In the genomic region with DNA sequence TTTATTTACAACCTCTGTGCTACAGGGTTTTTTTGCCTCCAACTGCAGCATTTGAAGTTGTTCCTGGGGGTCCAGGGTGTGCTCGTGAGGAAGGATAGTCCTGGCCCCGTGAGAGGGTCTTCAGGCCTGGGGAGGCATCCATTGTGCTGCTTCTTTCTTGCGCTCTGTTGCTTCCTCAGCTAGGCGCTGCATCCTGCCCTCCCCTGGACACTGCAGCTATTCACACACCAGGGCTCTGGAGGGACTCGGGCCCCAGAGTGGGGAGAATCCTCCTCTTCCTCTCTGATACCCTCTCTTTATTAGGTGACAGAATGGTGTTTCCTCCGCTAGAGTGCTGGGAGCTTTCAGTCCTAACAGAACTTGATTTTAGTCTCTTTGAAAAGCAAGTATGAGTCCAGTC, we compare ENCODE assay signal across 16 cellular contexts.
A peak's percentile ranks its signal among the peaks of the same experiment; 100 is the strongest.
DNase-seq lines count a peak whose midpoint lies in the region; ATAC-seq, FAIRE-seq and TF ChIP-seq lines count a peak whose summit lies in the region.
"Had no signal": no experiment of that assay in that cellular context is flagged by ENCODE, and none has a peak within 500 bp of the region (broad histone marks: within the 10 kb centered on the region; RNA-seq: fewer than 3 reads in every experiment).

No MANE protein-coding gene starts in this region.

- no peaks in the 10 kb centered on the region for H3F3A ChIP-seq in smooth muscle cell (ENCODE audit: low read depth)

- ATAC-seq in IMR-90 (ENCODE audit: low read depth): peak; percentile 37; the same call in 1 of the 2 replicates
- ATAC-seq: A549, GM12878 had no signal

- H3K18ac ChIP-seq in IMR-90 (ENCODE audit: low read depth, low read length): peak overlapping the region; percentile 11; the same call in 1 of the 2 replicates
- H3K18ac ChIP-seq in H1 (ENCODE audit: extremely low read depth, low read length): no peak overlapping the region

- no TSS peak for BruUV-seq in IMR-90 (replicated peaks; lab: Mats Ljungman, UMichigan)

- WGBS in IMR-90 (ENCODE audit: extremely low coverage in 2 of 2, insufficient read length in 1 of 2), 2 experiments: no CpG with 5 or more reads among the region's 6 CpGs
- 89% methylated on average over 6 of the region's 6 CpGs; no CpG with 5 or more reads in 1 of the 2 experiments for WGBS in H1 (ENCODE audit: extremely low coverage in 1 of 2, insufficient coverage in 1 of 2, insufficient read length in 1 of 2, insufficient replicate concordance in 2 of 2, low coverage in 1 of 2, low lambda C conversion rate in 2 of 2, missing lambda C conversion rate in 1 of 2), 2 experiments
- WGBS in smooth muscle cell (ENCODE audit: low lambda C conversion rate): 74% methylated on average over 6 of the region's 6 CpGs
- 72% methylated on average over 6 of the region's 6 CpGs for WGBS in esophagus muscularis mucosa

- H3K4me3 ChIP-seq in IMR-90 (ENCODE audit: insufficient read depth, low read depth, low read length): no peak overlapping the region
- no peak overlapping the region for H3K4me3 ChIP-seq in H1 (ENCODE audit: extremely low read depth in 1 of 4, insufficient read depth in 2 of 4, low read depth in 3 of 4, low read length in 4 of 4)
- no peak overlapping the region for H3K4me3 ChIP-seq in smooth muscle cell
- no peak overlapping the region for H3K4me3 ChIP-seq in esophagus muscularis mucosa
- H3K4me3 ChIP-seq: A549, GM12878 had no signal

- no peak overlapping the region for H3K9ac ChIP-seq in IMR-90 (ENCODE audit: low read depth, low read length)
- no peak overlapping the region for H3K9ac ChIP-seq in H1 (replicated peaks in 1 of 4; ENCODE audit: extremely low read depth in 1 of 4, low read depth in 3 of 4, low read length in 3 of 4)
- no peak overlapping the region for H3K9ac ChIP-seq in smooth muscle cell (ENCODE audit: low read depth)

- H3K23me2 ChIP-seq in H1 (ENCODE audit: low read depth, low read length): no peaks in the 10 kb centered on the region

- no peak overlapping the region for H4K5ac ChIP-seq in IMR-90 (ENCODE audit: low read depth, low read length)
- H4K5ac ChIP-seq in H1 (ENCODE audit: insufficient read length, low read depth, low read length): no peak overlapping the region

- dilution Hi-C loops in IMR-90 (cut with HindIII; ENCODE audit: low sequenced_read_pairs, unreplicated experiment): no loop called here

- H3K9me3 ChIP-seq in IMR-90 (ENCODE audit: control insufficient read depth, insufficient read depth, low read length) (no peaks in the 10 kb centered on the region), H1 (ENCODE audit: insufficient read depth in 2 of 2, low read depth in 1 of 2, low read length in 1 of 2) (no peaks in the 10 kb centered on the region; a peak in 1 of 4 replicates), smooth muscle cell (replicated peaks; ENCODE audit: low read depth) (no peaks in the 10 kb centered on the region), esophagus muscularis mucosa (peaks cover 0 to 3% (median 0%) of the 10 kb centered on the region in 4 donors)
- H3K9me3 ChIP-seq: BE2C had no signal

- H3K4ac ChIP-seq in IMR-90 (ENCODE audit: low read depth, low read length): no peak overlapping the region
- no peak overlapping the region for H3K4ac ChIP-seq in H1 (replicated peaks; ENCODE audit: insufficient read length, low read depth, low read length)

- TF ChIP-seq RAD21 in IMR-90 (IDR thresholded peaks at IDR 0.05; ENCODE audit: low read length) (no peak), H1 (IDR thresholded peaks at IDR 0.05 in 1 of 2, conservative IDR thresholded peaks at IDR 0.05 in 1 of 2; ENCODE audit: low read depth in 2 of 2, low read length in 2 of 2) (peak in 1 of 2 experiments; percentile 10; a peak in 1 of 4 replicates)

- TF ChIP-seq POLR2A in IMR-90 (IDR thresholded peaks at IDR 0.05; ENCODE audit: low read depth, low read length) (no peak), H1 (IDR thresholded peaks at IDR 0.05; ENCODE audit: control extremely low read depth in 1 of 2, low read depth in 2 of 2, low read length in 2 of 2) (no peak), esophagus muscularis mucosa (IDR thresholded peaks at IDR 0.05; ENCODE audit: low read depth) (no peak)

- no peak for TF ChIP-seq CTCF in IMR-90 (conservative IDR thresholded peaks at IDR 0.05; ENCODE audit: low read depth, low read length)
- TF ChIP-seq CTCF in H1 (IDR thresholded peaks at IDR 0.05; ENCODE audit: control extremely low read depth in 1 of 3, insufficient read depth in 1 of 3, low read depth in 1 of 3, low read length in 3 of 3): peak in 1 of 3 experiments; percentile 14; a peak in 1 of 4 replicates
- TF ChIP-seq CTCF in neural crest cell (conservative IDR thresholded peaks at IDR 0.05): no peak
- TF ChIP-seq CTCF in smooth muscle cell (IDR thresholded peaks at IDR 0.05; ENCODE audit: borderline replicate concordance, insufficient read depth, poor library complexity, severe bottlenecking): no peak
- no peak for TF ChIP-seq CTCF in esophagus muscularis mucosa (IDR thresholded peaks at IDR 0.05)

- H3K36me3 ChIP-seq in IMR-90 (ENCODE audit: control insufficient read depth, insufficient read depth, low read length) (no peaks in the 10 kb centered on the region), H1 (ENCODE audit: control insufficient read depth in 2 of 4, insufficient read depth in 4 of 4, low read length in 3 of 4) (no peaks in the 10 kb centered on the region), smooth muscle cell (ENCODE audit: low read depth) (no peaks in the 10 kb centered on the region), esophagus muscularis mucosa (no peaks in the 10 kb centered on the region)
- H3K36me3 ChIP-seq: BE2C had no signal

- H4K20me1 ChIP-seq in IMR-90 (ENCODE audit: insufficient read depth, low read length): no peaks in the 10 kb centered on the region
- H4K20me1 ChIP-seq in H1 (replicated peaks in 1 of 2; ENCODE audit: control insufficient read depth in 1 of 2, insufficient read depth in 2 of 2, low read length in 2 of 2): no peaks in the 10 kb centered on the region
- H4K20me1 ChIP-seq in smooth muscle cell (ENCODE audit: low read depth): no peaks in the 10 kb centered on the region

- no peaks in the 10 kb centered on the region for H3K27me3 Mint-ChIP-seq in neural crest cell (ENCODE audit: low read depth)
- H3K27me3 Mint-ChIP-seq: IgD-negative memory B cell had no signal

- H4K8ac ChIP-seq in IMR-90 (ENCODE audit: low read depth in 2 of 2, low read length in 2 of 2): no peak overlapping the region
- H4K8ac ChIP-seq in H1 (ENCODE audit: extremely low read depth, insufficient read depth, low read length): peak overlapping the region; percentile 58; the same call in 1 of the 2 replicates

- no peaks in the 10 kb centered on the region for H3K79me1 ChIP-seq in IMR-90 (ENCODE audit: low read depth in 1 of 2, low read length in 2 of 2)
- no peaks in the 10 kb centered on the region for H3K79me1 ChIP-seq in H1 (ENCODE audit: low read depth, low read length)

- H3K9me3 Mint-ChIP-seq in neural crest cell: peaks cover 3% of the 10 kb centered on the region

- no peak overlapping the region for H2BK12ac ChIP-seq in H1 (ENCODE audit: low read depth, low read length)

- H3K4me3 Mint-ChIP-seq in neural crest cell: no peak overlapping the region
- H3K4me3 Mint-ChIP-seq: CD4-positive, alpha-beta memory T cell; IgD-negative memory B cell had no signal

- H3K36me3 Mint-ChIP-seq in neural crest cell (ENCODE audit: low read depth): no peaks in the 10 kb centered on the region
- H3K36me3 Mint-ChIP-seq: CD4-positive, alpha-beta memory T cell; IgD-negative memory B cell had no signal

- H3K4me2 ChIP-seq in IMR-90 (ENCODE audit: low read depth, low read length) (no peak overlapping the region), H1 (ENCODE audit: insufficient read depth in 1 of 2, low read depth in 2 of 2, low read length in 2 of 2) (no peak overlapping the region), smooth muscle cell (no peak overlapping the region)
- H3K4me2 ChIP-seq: A549 had no signal

- H3K4me1 Mint-ChIP-seq in neural crest cell: peaks cover 21% of the 10 kb centered on the region
- H3K4me1 Mint-ChIP-seq: CD4-positive, alpha-beta memory T cell; IgD-negative memory B cell had no signal

- H3K79me2 ChIP-seq in H1 (ENCODE audit: control insufficient read depth in 1 of 2, insufficient read depth in 2 of 2, low read length in 2 of 2) (no peaks in the 10 kb centered on the region), smooth muscle cell (ENCODE audit: low read depth) (no peaks in the 10 kb centered on the region)

- DNase-seq in IMR-90: no peak
- no peak for DNase-seq in H1 (ENCODE audit: low read depth in 1 of 2, low spot score in 2 of 2)
- peak; percentile 20 for DNase-seq in neural crest cell (ENCODE audit: low read depth, low spot score)
- no peak for DNase-seq in smooth muscle cell (lab: John Stamatoyannopoulos, UW; ENCODE audit: unreplicated experiment)
- DNase-seq in MV-4-11 (lab: John Stamatoyannopoulos, UW): no peak
- DNase-seq in esophagus muscularis mucosa (ENCODE audit: extremely low spot score): no peak
- no peak for DNase-seq in NCI-H226
- DNase-seq: BE2C; CD4-positive, alpha-beta memory T cell; DMS79 had no signal

- H3K27me3 ChIP-seq in IMR-90 (ENCODE audit: control insufficient read depth, insufficient read depth, low read length) (peaks cover 5% of the 10 kb centered on the region; the same call in 1 of the 2 replicates), H1 (replicated peaks in 1 of 4; ENCODE audit: control insufficient read depth in 3 of 4, extremely low read depth in 1 of 4, insufficient read depth in 3 of 4, low read length in 3 of 4) (no peaks in the 10 kb centered on the region), smooth muscle cell (ENCODE audit: low read depth) (no peaks in the 10 kb centered on the region), esophagus muscularis mucosa (no peaks in the 10 kb centered on the region)
- H3K27me3 ChIP-seq: BE2C had no signal

- no peaks in the 10 kb centered on the region for H3K9me1 ChIP-seq in IMR-90 (ENCODE audit: insufficient read depth, low read length)

- in situ Hi-C loops in IMR-90 (cut with MboI; ENCODE audit: low sequenced_read_pairs): no loop called here

- H2BK120ac ChIP-seq in IMR-90 (ENCODE audit: low read depth, low read length): no peak overlapping the region
- H2BK120ac ChIP-seq in H1 (replicated peaks; ENCODE audit: low read depth, low read length): no peak overlapping the region

- intact Hi-C loops in IMR-90 (cut with micrococcal nuclease) (no loop called here), esophagus muscularis mucosa (cut with DNase I) (no loop called here)

- H3K4me1 ChIP-seq in IMR-90 (ENCODE audit: control insufficient read depth, insufficient read depth, low read length): no peaks in the 10 kb centered on the region
- 0 out of 7 replicates have a peak, but pooled peaks cover 0 to 3% (median 0%) of the 10 kb centered on the region in 4 experiments for H3K4me1 ChIP-seq in H1 (replicated peaks in 1 of 4; ENCODE audit: control insufficient read depth in 3 of 4, insufficient read depth in 4 of 4, low read length in 3 of 4)
- peaks cover 6% of the 10 kb centered on the region for H3K4me1 ChIP-seq in smooth muscle cell (ENCODE audit: low read depth)
- H3K4me1 ChIP-seq in esophagus muscularis mucosa: peaks cover 0 to 7% (median 0%) of the 10 kb centered on the region in 4 donors
- H3K4me1 ChIP-seq: A549, BE2C had no signal

- H2BK5ac ChIP-seq in IMR-90 (ENCODE audit: low read depth, low read length, poor library complexity, severe bottlenecking): no peak overlapping the region
- H2BK5ac ChIP-seq in H1 (ENCODE audit: low read depth, low read length): no peak overlapping the region; the same call in 1 of the 2 replicates

- H3K27ac Mint-ChIP-seq in neural crest cell (ENCODE audit: unreplicated experiment): peak overlapping the region; percentile 92
- H3K27ac Mint-ChIP-seq: CD4-positive, alpha-beta memory T cell; IgD-negative memory B cell had no signal

- no peak overlapping the region for H2BK20ac ChIP-seq in IMR-90 (ENCODE audit: low read depth, low read length)
- H2BK20ac ChIP-seq in H1 (ENCODE audit: low read length): peak overlapping the region; percentile 26; the same call in 1 of the 2 replicates

- H2AFZ ChIP-seq in IMR-90 (replicated peaks; ENCODE audit: low read length, poor library complexity) (no peak overlapping the region), H1 (ENCODE audit: low read length) (peak overlapping the region; percentile 88), smooth muscle cell (ENCODE audit: low read depth) (peak overlapping the region; percentile 68)

- H2AK9ac ChIP-seq in IMR-90 (replicated peaks; ENCODE audit: low read depth, low read length, poor library complexity): no peak overlapping the region

- CTCF ChIA-PET in IMR-90 (lab: Yijun Ruan, JAX): no interaction called here
- CTCF ChIA-PET in H1 (lab: Charles Lee; ENCODE audit: partially characterized antibody): interaction anchor here (0.6 to 1.7 kb wide), 3 partner anchors 11 to 268 kb away, joined by 3 to 5 read pairs (median 5); no protein-coding TSS in a partner anchor

- H3K14ac ChIP-seq in IMR-90 (replicated peaks; ENCODE audit: low read depth, low read length) (no peak overlapping the region), H1 (ENCODE audit: insufficient read length) (no peak overlapping the region)

- H3K56ac ChIP-seq in IMR-90 (ENCODE audit: extremely low read depth, insufficient read depth, low read length): no peak overlapping the region
- H3K56ac ChIP-seq in H1 (replicated peaks; ENCODE audit: insufficient read length, low read depth, low read length): no peak overlapping the region

- H2BK15ac ChIP-seq in IMR-90 (ENCODE audit: low read depth, low read length) (no peak overlapping the region), H1 (ENCODE audit: low read length) (no peak overlapping the region)

- POLR2A ChIA-PET in IMR-90 (lab: Charles Lee; ENCODE audit: unreplicated experiment) (no interaction called here), H1 (lab: Charles Lee; ENCODE audit: partially characterized antibody) (no interaction called here)

- H3K23ac ChIP-seq in IMR-90 (ENCODE audit: low read depth, low read length): no peak overlapping the region
- H3K23ac ChIP-seq in H1 (ENCODE audit: insufficient read length): no peak overlapping the region

- no peak for FAIRE-seq in H1 (lab: Jason Lieb, UNC)
- FAIRE-seq: GM12878, GM18507, H54 had no signal

- TF ChIP-seq EP300 in H1 (IDR thresholded peaks at IDR 0.05; ENCODE audit: borderline replicate concordance in 1 of 2, low read depth in 2 of 2, low read length in 2 of 2): no peak
- no peak for TF ChIP-seq EP300 in esophagus muscularis mucosa (IDR thresholded peaks at IDR 0.05)

- no peak overlapping the region for H2AK5ac ChIP-seq in IMR-90 (ENCODE audit: low read depth, low read length)
- H2AK5ac ChIP-seq in H1 (ENCODE audit: low read depth, low read length): no peak overlapping the region

- H4K91ac ChIP-seq in IMR-90 (ENCODE audit: insufficient read depth, low read depth, low read length) (no peak overlapping the region), H1 (replicated peaks; ENCODE audit: insufficient read length, low read length) (no peak overlapping the region)

- H3K27ac ChIP-seq in IMR-90 (ENCODE audit: insufficient read depth, low read length) (no peak overlapping the region), H1 (ENCODE audit: low read depth, low read length) (no peak overlapping the region), smooth muscle cell (ENCODE audit: low read depth) (no peak overlapping the region), esophagus muscularis mucosa (replicated peaks in 1 of 4) (no peak overlapping the region)
- H3K27ac ChIP-seq: A549, C4-2B had no signal
